8 cellular contexts compared by ENCODE assay signal in genomic region chr11:78798567-78799170, GRCh38.
DNase-seq lines count a peak whose midpoint lies in the region; ATAC-seq and TF ChIP-seq lines count a peak whose summit lies in the region.

No MANE protein-coding gene starts in this region.

- ATAC-seq in GM18498 (IDR thresholded peaks at IDR 0.05; ENCODE audit: unreplicated experiment) (peak; percentile 90), HG02870 (IDR thresholded peaks at IDR 0.05; ENCODE audit: unreplicated experiment) (peak; percentile 93)

- H3K27me3 ChIP-seq in effector memory CD4-positive, alpha-beta T cell (replicated peaks; ENCODE audit: control insufficient read depth, insufficient read depth, low read length, poor library complexity, severe bottlenecking) = no peaks in the 10 kb centered on the region

- no peaks in the 10 kb centered on the region for H3K4me1 ChIP-seq in effector memory CD4-positive, alpha-beta T cell (ENCODE audit: control insufficient read depth, insufficient read depth, low read length, poor library complexity, severe bottlenecking)

- H3K9me3 ChIP-seq in effector memory CD4-positive, alpha-beta T cell (ENCODE audit: control insufficient read depth, low read length) = no peaks in the 10 kb centered on the region

- TF ChIP-seq CTCF in WI38 (IDR thresholded peaks at IDR 0.05; ENCODE audit: low read depth, low read length) = peak; percentile 81

- H3K27ac ChIP-seq in effector memory CD4-positive, alpha-beta T cell (ENCODE audit: insufficient read depth, low read length, poor library complexity, severe bottlenecking) = no peak overlapping the region

- peak; percentile 66 for DNase-seq in AG08395 (ENCODE audit: low spot score)
- DNase-seq in NCI-H2081 (lab: John Stamatoyannopoulos, UW) = peak; percentile 40 to 62
- peak; percentile 51 for DNase-seq in fibroblast of peridontal ligament (ENCODE audit: extremely low read depth)
- peak; percentile 39 for DNase-seq in occipital lobe (lab: John Stamatoyannopoulos, UW)
- no peak for DNase-seq in effector memory CD4-positive, alpha-beta T cell

- no peak overlapping the region for H3K4me3 ChIP-seq in WI38 (ENCODE audit: low read depth, low read length)
- no peak overlapping the region for H3K4me3 ChIP-seq in effector memory CD4-positive, alpha-beta T cell (ENCODE audit: insufficient read depth, low read depth, low read length, poor library complexity, severe bottlenecking)

- H3K36me3 ChIP-seq in effector memory CD4-positive, alpha-beta T cell (ENCODE audit: control insufficient read depth, insufficient read depth, low read length) = no peaks in the 10 kb centered on the region

Comparison
In these comparisons a context has a peak if more than half of its experiments do, and no peak if none do; other contexts are left out.
1. DNase-seq: peak in AG08395 (single experiment), NCI-H2081 (2 of 2), fibroblast of peridontal ligament (single experiment) and occipital lobe (single experiment); none in effector memory CD4-positive, alpha-beta T cell (0 of 3).